In the genomic region with DNA sequence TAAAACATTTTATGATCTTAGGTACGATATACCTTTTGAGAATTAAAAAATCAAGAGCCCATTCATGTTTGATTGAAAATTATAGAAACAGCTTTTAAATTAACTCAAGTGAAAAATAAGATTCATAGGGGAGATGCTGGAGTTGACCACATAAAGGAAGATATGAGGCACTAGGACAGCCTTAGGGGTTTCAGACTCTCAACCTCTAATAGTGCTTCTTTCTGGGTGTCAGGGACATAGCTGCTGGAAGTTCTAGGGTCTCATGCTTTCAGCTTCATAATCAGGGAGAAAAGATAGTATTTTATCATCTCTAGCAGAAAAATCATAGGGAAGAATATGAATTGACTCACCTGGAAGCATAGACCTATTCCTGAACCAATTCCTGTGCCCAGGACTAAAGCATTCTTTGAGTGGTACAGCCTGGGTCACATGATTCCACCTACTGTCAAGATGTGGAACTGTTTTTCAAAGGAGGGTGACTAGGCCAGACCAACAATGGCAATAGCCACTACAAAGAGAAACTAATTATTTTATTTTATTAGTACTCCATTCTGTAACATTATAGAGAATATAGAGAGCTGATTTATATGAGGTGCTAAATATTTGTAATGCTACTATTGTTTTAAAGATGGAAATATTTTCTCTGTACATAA, we compare ENCODE assay signal across 8 cellular contexts. TPM values are rescaled to one million over a fixed set of nuclear protein-coding genes. Genes with fewer than 3 reads are reported as not detected.
A peak's percentile ranks its signal among the peaks of the same experiment; 100 is the strongest.
DNase-seq lines count a peak whose midpoint lies in the region; ATAC-seq and TF ChIP-seq lines count a peak whose summit lies in the region.

No MANE protein-coding gene starts in this region.

- H3K9me3 ChIP-seq in adrenal gland (replicated peaks in 1 of 3) (no peaks in the 10 kb centered on the region), esophagus squamous epithelium (no peaks in the 10 kb centered on the region)

- WGBS in adrenal gland, 4 donors = 89 to 96% (median 91%) methylated on average over 1 of the region's 1 CpG
- 83 to 94% methylated on average over 1 of the region's 1 CpG for WGBS in esophagus squamous epithelium, 2 donors

- no peaks in the 10 kb centered on the region for H3K27me3 ChIP-seq in adrenal gland
- no peaks in the 10 kb centered on the region for H3K27me3 ChIP-seq in esophagus squamous epithelium

- H3K36me3 ChIP-seq in adrenal gland (replicated peaks in 1 of 2) (no peaks in the 10 kb centered on the region), esophagus squamous epithelium (no peaks in the 10 kb centered on the region)

- peak in 3 of 6 experiments; percentile 11 to 25 (median 18) for TF ChIP-seq CTCF in adrenal gland (IDR thresholded peaks at IDR 0.05)
- peak in 3 of 6 experiments; percentile 21 to 53 (median 28) for TF ChIP-seq CTCF in esophagus squamous epithelium (IDR thresholded peaks at IDR 0.05)

- intact Hi-C loops in left colon (cut with DNase I, micrococcal nuclease) (no loop called here), adrenal gland (cut with DNase I) (no loop called here), esophagus squamous epithelium (cut with DNase I) (no loop called here)

- H3K4me1 ChIP-seq in adrenal gland (replicated peaks in 1 of 2) (no peaks in the 10 kb centered on the region), esophagus squamous epithelium (no peaks in the 10 kb centered on the region)

- no peak for TF ChIP-seq POLR2A in adrenal gland (IDR thresholded peaks at IDR 0.05)
- TF ChIP-seq POLR2A in esophagus squamous epithelium (IDR thresholded peaks at IDR 0.05) = no peak

- H3K4me3 ChIP-seq in adrenal gland (no peak overlapping the region), esophagus squamous epithelium (no peak overlapping the region)

- DNase-seq in 8988T (peak; percentile 7), RPMI7951 (ENCODE audit: low read depth) (peak; percentile 26), left colon (no peak), NCI-H2196 treated with DMSO at 0.1 percent for 48 hours (lab: John Stamatoyannopoulos, UW; ENCODE audit: unreplicated experiment) (no peak), adrenal gland (no peak), esophagus squamous epithelium (lab: John Stamatoyannopoulos, UW) (no peak)

- H3K27ac ChIP-seq in adrenal gland (no peak overlapping the region), esophagus squamous epithelium (no peak overlapping the region)

- peak; percentile 98 for ATAC-seq in GM18868 (IDR thresholded peaks at IDR 0.05; ENCODE audit: unreplicated experiment)
- peak; percentile 95 for ATAC-seq in HG02981 (IDR thresholded peaks at IDR 0.05; ENCODE audit: unreplicated experiment)
- peak; percentile 92 for ATAC-seq in left colon

RNA-seq across cellular contexts. Expression of a gene that starts 27.8 kb away (rescaled TPM):
- total RNA-seq in RPMI7951 (2014; rRNA removed; shearing (Covaris generic)) = 60.1 and 66.8 TPM in 2 replicates
- total RNA-seq in left colon (10 to 100 TPM; 10.1 to 19.4 TPM), adrenal gland (1 to 10 TPM in 7 of 8 donors, not detected in 1; 1.1 to 7.4 (median 3.5) TPM), esophagus squamous epithelium (10 to 100 TPM in 3 of 4 donors, 1 to 10 TPM in 1; 2.1 to 22.1 (median 12.1) TPM)
- 10 to 100 TPM in 1 of 3 donors, 1 to 10 TPM in 2; 4.3 to 11.5 (median 9.8) TPM for polyA plus RNA-seq in adrenal gland

Comparison
In these comparisons a context has a peak if more than half of its experiments do, and no peak if none do; other contexts are left out.
1. DNase-seq: peak in 8988T (single experiment) and RPMI7951 (single experiment); none in left colon (0 of 2), NCI-H2196 treated with DMSO at 0.1 percent for 48 hours (single experiment), adrenal gland (0 of 7) and esophagus squamous epithelium (single experiment).
2. Peak in every context shown above with its lines, with median percentiles within 50 percentile points of each other: ATAC-seq.